Comparison of ENCODE assay signal across 24 cellular contexts in genomic region chr2:208306291-208306690, GRCh38. TPM values are rescaled to one million over a fixed set of nuclear protein-coding genes. Genes with fewer than 3 reads are reported as not detected.
DNase-seq lines count a peak whose midpoint lies in the region; TF ChIP-seq lines count a peak whose summit lies in the region.
"Had no signal": no experiment of that assay in that cellular context is flagged by ENCODE, and none has a peak within 500 bp of the region (broad histone marks: within the 10 kb centered on the region; RNA-seq: fewer than 3 reads in every experiment).

No MANE protein-coding gene starts in this region.

- no peak overlapping the region for H3K4me3 Mint-ChIP-seq in HFFc6
- H3K4me3 Mint-ChIP-seq: activated CD4-positive, alpha-beta T cell treated with anti-CD3 and anti-CD28 coated beads, Interleukin-2, amount 10 ng/mL, durations not matched to agents 7 days and 5 days; activated T-helper 1 cell treated with anti-CD3 and anti-CD28 coated beads, Interleukin-12 subunit alpha, Interleukin-12 subunit beta, Interleukin-2, Interleukin-4 antibody, amounts not matched to agents 30 ng/mL and 10 ng/mL and 1 ng/mL, durations not matched to agents 14 hours and 24 hours and 36 hours; endodermal cell; H9 had no signal

- H3K27me3 ChIP-seq in BJ (ENCODE audit: control insufficient read depth, insufficient read depth, low read length) (no peaks in the 10 kb centered on the region), MM.1S (replicated peaks; ENCODE audit: insufficient read depth, low read length) (no peaks in the 10 kb centered on the region)
- H3K27me3 ChIP-seq: BLaER1 treated with 17β-estradiol and CSF1 and Interleukin-3, amounts not matched to agents 10 nM and 100 nM; body of pancreas; Peyer's patch had no signal

- no peaks in the 10 kb centered on the region for H3K79me2 ChIP-seq in MM.1S (ENCODE audit: low read length)

- peaks cover 17% of the 10 kb centered on the region for H3K4me1 Mint-ChIP-seq in HFFc6 (ENCODE audit: low read depth)
- H3K4me1 Mint-ChIP-seq: endodermal cell, H9 had no signal

- H3K36me3 ChIP-seq in BJ (ENCODE audit: control insufficient read depth, insufficient read depth, low read length) (peaks cover 6% of the 10 kb centered on the region), MM.1S (replicated peaks; ENCODE audit: insufficient read depth, low read length) (0 out of 2 replicates have a peak, but pooled peaks cover 4% of the 10 kb centered on the region)

- POLR2A ChIA-PET in BJ (lab: Charles Lee) = no interaction called here

- H3K27ac Mint-ChIP-seq in HFFc6 = no peak overlapping the region
- H3K27ac Mint-ChIP-seq: activated CD4-positive, alpha-beta T cell treated with anti-CD3 and anti-CD28 coated beads, Interleukin-2, amount 10 ng/mL, durations not matched to agents 7 days and 5 days; activated naive CD4-positive, alpha-beta T cell treated with anti-CD3 and anti-CD28 coated beads, Interleukin-2, amount 50 U/mL, for 72 hours; activated T-helper 1 cell treated with anti-CD3 and anti-CD28 coated beads, Interleukin-12 subunit alpha, Interleukin-12 subunit beta, Interleukin-2, Interleukin-4 antibody, amounts not matched to agents 30 ng/mL and 10 ng/mL and 1 ng/mL, durations not matched to agents 14 hours and 24 hours and 36 hours; endodermal cell; H9 had no signal

- H3F3A ChIP-seq in MM.1S (ENCODE audit: insufficient read depth, low read length) = no peaks in the 10 kb centered on the region

- H3K36me3 Mint-ChIP-seq in HFFc6 (ENCODE audit: low read depth) = peaks cover 35% of the 10 kb centered on the region

- no peak overlapping the region for H3K27ac ChIP-seq in MM.1S (ENCODE audit: low read length)
- H3K27ac ChIP-seq: BLaER1 treated with 17β-estradiol and CSF1 and Interleukin-3, amounts not matched to agents 10 nM and 100 nM; body of pancreas; KMS-11; Peyer's patch; VCaP had no signal

- no peak for TF ChIP-seq CTCF in BJ (IDR thresholded peaks at IDR 0.05; ENCODE audit: insufficient read depth, low read depth, low read length)
- TF ChIP-seq CTCF in HFFc6 (IDR thresholded peaks at IDR 0.05) = no peak
- TF ChIP-seq CTCF in MM.1S (IDR thresholded peaks at IDR 0.05; ENCODE audit: low read length) = no peak

- no peaks in the 10 kb centered on the region for H3K27me3 Mint-ChIP-seq in HFFc6 (ENCODE audit: insufficient read depth)
- H3K27me3 Mint-ChIP-seq: activated CD4-positive, alpha-beta T cell treated with anti-CD3 and anti-CD28 coated beads, Interleukin-2, amount 10 ng/mL, durations not matched to agents 7 days and 5 days had no signal

- H4K20me1 ChIP-seq in MM.1S (ENCODE audit: insufficient read depth, low read length) = no peaks in the 10 kb centered on the region

- in situ Hi-C loops in KBM-7 (cut with MboI; ENCODE audit: low pct_unique_long_range_greater_than_20kb, low sequenced_read_pairs) = no loop called here

- H3K9me3 ChIP-seq in MM.1S (replicated peaks; ENCODE audit: insufficient read depth, low read length) = no peaks in the 10 kb centered on the region
- H3K9me3 ChIP-seq: BLaER1 treated with 17β-estradiol and CSF1 and Interleukin-3, amounts not matched to agents 10 nM and 100 nM; body of pancreas; Caco-2; Peyer's patch had no signal

- peak; percentile 38 for DNase-seq in BJ (ENCODE audit: low read depth)
- DNase-seq in HFFc6 = peak; percentile 4
- peak; percentile 61 for DNase-seq in fibroblast of gingiva (ENCODE audit: low read depth)
- peak; percentile 9 for DNase-seq in skeletal muscle cell (ENCODE audit: low read depth)
- DNase-seq in KBM-7 = no peak
- no peak for DNase-seq in MM.1S
- DNase-seq in cardiac septum (ENCODE audit: low spot score) = no peak
- DNase-seq: activated CD4-positive, alpha-beta T cell treated with anti-CD3 and anti-CD28 coated beads, Interleukin-2, amount 10 ng/mL, durations not matched to agents 7 days and 5 days; body of pancreas; Caco-2; endodermal cell; foreskin melanocyte; H9; hippocampal formation; left ventricle myocardium superior; NCI-H2171; NCI-H524 treated with DMSO at 0.1 percent for 48 hours; Peyer's patch; posterior cingulate gyrus had no signal

- no peaks in the 10 kb centered on the region for H3K9me3 Mint-ChIP-seq in HFFc6
- H3K9me3 Mint-ChIP-seq: activated CD4-positive, alpha-beta T cell treated with anti-CD3 and anti-CD28 coated beads, Interleukin-2, amount 10 ng/mL, durations not matched to agents 7 days and 5 days; activated naive CD4-positive, alpha-beta T cell treated with anti-CD3 and anti-CD28 coated beads, Interleukin-2, amount 50 U/mL, for 72 hours; activated T-helper 1 cell treated with anti-CD3 and anti-CD28 coated beads, Interleukin-12 subunit alpha, Interleukin-12 subunit beta, Interleukin-2, Interleukin-4 antibody, amounts not matched to agents 30 ng/mL and 10 ng/mL and 1 ng/mL, durations not matched to agents 14 hours and 24 hours and 36 hours; endodermal cell; H9 had no signal

- H3K4me1 ChIP-seq in MM.1S (ENCODE audit: low read length) = no peaks in the 10 kb centered on the region
- H3K4me1 ChIP-seq: body of pancreas, Caco-2, Peyer's patch had no signal

- H3K9me2 ChIP-seq in MM.1S (replicated peaks; ENCODE audit: insufficient read depth, low read length) = no peaks in the 10 kb centered on the region

- no peak overlapping the region for H3K4me2 ChIP-seq in MM.1S (ENCODE audit: low read depth, low read length)
- H3K4me2 ChIP-seq: BLaER1 treated with 17β-estradiol and CSF1 and Interleukin-3, amounts not matched to agents 10 nM and 100 nM; KMS-11 had no signal

- intact Hi-C loops in cardiac septum (cut with DNase I) = no loop called here

- H3K9ac ChIP-seq in MM.1S (ENCODE audit: low read length) = no peak overlapping the region
- H3K9ac ChIP-seq: BLaER1 treated with 17β-estradiol and CSF1 and Interleukin-3, amounts not matched to agents 10 nM and 100 nM; KMS-11 had no signal

- CTCF ChIA-PET in BJ (lab: Yijun Ruan, JAX) = interaction anchor here (1.1 kb wide), 1 partner anchor 130 kb away, joined by 3 read pairs; no protein-coding TSS in a partner anchor

- no peak overlapping the region for H3K4me3 ChIP-seq in BJ (ENCODE audit: low read depth, low read length)
- no peak overlapping the region for H3K4me3 ChIP-seq in skeletal muscle cell (ENCODE audit: low read depth, low read length)
- H3K4me3 ChIP-seq in MM.1S (ENCODE audit: low read length) = no peak overlapping the region
- H3K4me3 ChIP-seq: BLaER1 treated with 17β-estradiol and CSF1 and Interleukin-3, amounts not matched to agents 10 nM and 100 nM; body of pancreas; Peyer's patch had no signal

- no peak overlapping the region for H2AFZ ChIP-seq in MM.1S (ENCODE audit: low read length)

RNA-seq across cellular contexts. Expression of gene PIKFYVE, which starts 40.2 kb away (rescaled TPM):
- 11.5 and 17.6 TPM in 2 replicates for polyA plus RNA-seq in BJ (2011; rRNA removed)
- polyA minus RNA-seq in BJ (2011; rRNA and poly(A)+ RNA removed) = 23.6 and 24.5 TPM in 2 replicates
- total RNA-seq in HFFc6 (2021; fragmentation: NEBNext Ultra II Directional; extraction: Animal tissue kit (Norgen Biotek cat#: 25700)) = 10 to 100 TPM; 17.2 to 22.0 (median 20.2) TPM
- 20.2 TPM for total RNA-seq in cardiac septum

RNA-seq across cellular contexts. Expression of gene IDH1, which starts 51.4 kb away (rescaled TPM):
- 41.9 and 63.2 TPM in 2 replicates for polyA plus RNA-seq in BJ (2011; rRNA removed)
- 17.1 and 24.7 TPM in 2 replicates for polyA minus RNA-seq in BJ (2011; rRNA and poly(A)+ RNA removed)
- total RNA-seq in HFFc6 (2021; fragmentation: NEBNext Ultra II Directional; extraction: Animal tissue kit (Norgen Biotek cat#: 25700)) = 10 to 100 TPM; 42.7 to 61.7 (median 58.4) TPM
- total RNA-seq in cardiac septum = 17.7 TPM

Comparison
In these comparisons a context has a peak if more than half of its experiments do, and no peak if none do; other contexts are left out.
1. DNase-seq: peak in BJ (single experiment), HFFc6 (single experiment), fibroblast of gingiva (single experiment) and skeletal muscle cell (single experiment); none in KBM-7 (single experiment), MM.1S (single experiment) and cardiac septum (single experiment).